In the genomic region with DNA sequence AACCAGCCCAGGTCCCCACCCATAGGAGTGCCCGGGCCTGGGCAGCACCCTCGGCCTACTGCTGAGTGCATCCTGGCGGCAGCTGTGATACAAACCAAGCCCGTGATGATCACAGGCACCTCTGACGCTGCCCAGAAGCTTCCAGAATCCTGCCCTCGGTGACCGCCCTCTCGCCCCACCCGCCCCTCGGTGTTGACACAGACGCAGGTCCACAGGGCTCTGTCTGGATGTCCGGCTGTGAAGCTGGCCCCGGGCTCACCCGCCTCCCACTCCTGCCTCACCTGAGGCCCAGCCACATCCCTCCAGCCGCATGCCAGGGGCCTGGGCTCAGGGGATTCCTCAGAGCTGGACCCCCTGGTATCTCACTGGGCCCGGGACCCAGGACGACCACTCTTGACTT, we compare ENCODE assay signal across 25 cellular contexts.
"Had no signal": no experiment of that assay in that cellular context is flagged by ENCODE, and none has a peak within 500 bp of the region (broad histone marks: within the 10 kb centered on the region; RNA-seq: fewer than 3 reads in every experiment).

No MANE protein-coding gene starts in this region.

- H3K36me3 ChIP-seq: ovary, stomach, thoracic aorta, thyroid gland, transverse colon, upper lobe of right lung, uterus had no signal

- H3K27ac ChIP-seq: ovary, parathyroid adenoma, psoas muscle, skin epidermis, spleen, stomach, thoracic aorta, thyroid gland, transverse colon, upper lobe of right lung, uterus had no signal

- H3K9ac ChIP-seq: parathyroid adenoma had no signal

- H3K27me3 ChIP-seq: ovary, spleen, thyroid gland, transverse colon, upper lobe of right lung, uterus had no signal

- H3K4me1 ChIP-seq: parathyroid adenoma, uterus had no signal

- H3K4me3 ChIP-seq: ovary, psoas muscle, skin epidermis, smooth muscle cell, spleen, stomach, thoracic aorta, thyroid gland, transverse colon, upper lobe of right lung, uterus had no signal

- H3K9me3 ChIP-seq: ovary, psoas muscle, spleen, stomach, thoracic aorta, thyroid gland, transverse colon, upper lobe of right lung, uterus had no signal

- H2AFZ ChIP-seq: parathyroid adenoma had no signal

- ATAC-seq: naive thymus-derived CD8-positive, alpha-beta T cell; natural killer cell treated with Interleukin-12 subunit alpha and Interleukin-12 subunit beta and Interleukin-15 and Interleukin-18, amount 100 ng/mL, for 72 hours; psoas muscle; sciatic nerve; stimulated activated memory B cell treated with anti-CD40 and anti-IgM and Interleukin-4, amounts not matched to agents 10 μg/mL and 1 μg/mL and 100 μg/mL, for 72 hours; upper lobe of right lung had no signal

- H3K79me2 ChIP-seq: parathyroid adenoma had no signal

- H3K4me2 ChIP-seq: smooth muscle cell had no signal

- DNase-seq: naive B cell; naive thymus-derived CD8-positive, alpha-beta T cell; nephron progenitor cell; occipital lobe; ovary; spleen; stimulated activated CD4-positive, alpha-beta T cell treated with anti-CD3 and anti-CD28 coated beads, Interleukin-12 subunit alpha, Interleukin-12 subunit beta, amount 100 ng/mL, for 4 hours; stimulated activated CD4-positive, alpha-beta T cell treated with anti-CD3 and anti-CD28 coated beads, Interleukin-1b, Interleukin-23, amount 100 ng/mL, for 48 hours; stimulated activated CD4-positive, alpha-beta T cell treated with anti-CD3 and anti-CD28 coated beads, Interleukin-4, amount 100 ng/mL, for 1 hour; stimulated activated CD4-positive, alpha-beta T cell treated with anti-CD3 and anti-CD28 coated beads, Interleukin-4, amount 100 ng/mL, for 4 hours; stimulated activated CD8-positive, alpha-beta memory T cell treated with anti-CD3 and anti-CD28 coated beads, Interleukin-4, amount 100 ng/mL, for 48 hours; stimulated activated naive CD4-positive, alpha-beta T cell; stomach; thyroid gland; transverse colon; upper lobe of right lung; uterus had no signal
